Comparison of ENCODE assay signal across 9 cellular contexts in the genomic region with DNA sequence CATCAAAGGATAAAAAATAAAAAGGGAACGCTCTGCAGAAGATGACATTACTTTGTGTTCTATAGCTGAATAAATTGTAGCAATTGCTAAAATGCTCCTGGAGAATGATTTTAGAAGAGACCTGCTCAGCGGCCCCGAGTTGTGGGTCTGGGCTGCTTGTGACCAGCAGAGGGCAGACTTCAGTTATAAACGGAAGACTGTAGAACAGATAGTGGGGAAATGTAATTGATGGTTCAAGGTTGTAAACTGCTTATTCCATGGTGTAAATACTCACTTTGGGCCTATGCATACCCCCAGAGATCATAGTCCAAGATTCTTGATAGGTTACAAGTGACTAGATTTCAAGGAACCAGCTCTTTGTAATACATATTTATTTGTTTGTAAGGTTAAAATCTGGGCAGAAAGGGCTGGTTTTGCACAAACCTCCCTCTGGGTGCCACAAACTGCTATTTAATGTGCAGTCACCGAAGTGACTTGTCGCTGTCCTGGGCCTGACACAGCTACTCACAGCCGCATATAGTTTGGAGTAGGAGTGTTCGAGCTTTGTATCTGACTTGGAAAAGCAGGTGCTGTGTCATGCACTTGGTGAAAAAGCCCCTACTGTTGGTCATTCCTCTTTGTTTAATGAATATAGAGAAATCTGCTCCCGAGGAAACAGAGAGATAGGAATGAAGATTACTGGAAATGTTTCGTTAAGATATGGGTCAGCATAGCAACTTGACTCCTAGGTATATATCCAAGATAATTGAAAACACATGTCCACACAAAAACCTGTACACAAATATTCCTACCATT. TPM values are rescaled to one million over a fixed set of nuclear protein-coding genes. Genes with fewer than 3 reads are reported as not detected.
DNase-seq lines count a peak whose midpoint lies in the region; ATAC-seq and TF ChIP-seq lines count a peak whose summit lies in the region.
"Had no signal": no experiment of that assay in that cellular context is flagged by ENCODE, and none has a peak within 500 bp of the region (broad histone marks: within the 10 kb centered on the region; RNA-seq: fewer than 3 reads in every experiment).

No MANE protein-coding gene starts in this region.

- no peak overlapping the region for H3K4me3 Mint-ChIP-seq in CD8-positive, alpha-beta T cell
- H3K4me3 Mint-ChIP-seq in nephron = peak overlapping the region; percentile 45 to 63 (median 60)
- no peak overlapping the region for H3K4me3 Mint-ChIP-seq in stimulated activated naive CD8-positive, alpha-beta T cell treated with anti-CD3 and anti-CD28 coated beads, Interleukin-15, amount 100 ng/mL, for 72 hours

- TF ChIP-seq EP300 in esophagus muscularis mucosa (IDR thresholded peaks at IDR 0.05) = no peak

- peak overlapping the region; percentile 12; the same call in 1 of the 2 replicates for H2AFZ ChIP-seq in OCI-LY3 (ENCODE audit: low read depth, low read length)

- no peak overlapping the region for H3K27ac ChIP-seq in CD8-positive, alpha-beta T cell (ENCODE audit: low read depth, low read length)
- no peak overlapping the region for H3K27ac ChIP-seq in OCI-LY3 (ENCODE audit: low read length)
- peak overlapping the region in 1 of 4 donors; percentile 21 for H3K27ac ChIP-seq in esophagus muscularis mucosa (replicated peaks in 1 of 4)
- H3K27ac ChIP-seq: SK-N-MC had no signal

- peaks cover 5% of the 10 kb centered on the region for H3K4me1 ChIP-seq in CD8-positive, alpha-beta T cell (ENCODE audit: insufficient read depth, low read length)
- peaks cover 20% of the 10 kb centered on the region for H3K4me1 ChIP-seq in OCI-LY3 (ENCODE audit: low read length)
- peaks cover 30 to 46% (median 38%) of the 10 kb centered on the region in 4 donors for H3K4me1 ChIP-seq in esophagus muscularis mucosa

- H3K36me3 ChIP-seq in CD8-positive, alpha-beta T cell (ENCODE audit: insufficient read depth, low read length) = no peaks in the 10 kb centered on the region
- H3K36me3 ChIP-seq in OCI-LY3 (replicated peaks; ENCODE audit: low read depth, low read length) (no peaks in the 10 kb centered on the region), esophagus muscularis mucosa (no peaks in the 10 kb centered on the region)

- peaks cover 16% of the 10 kb centered on the region for H3K4me1 Mint-ChIP-seq in CD8-positive, alpha-beta T cell (ENCODE audit: low read depth)
- H3K4me1 Mint-ChIP-seq in nephron = peaks cover 36% of the 10 kb centered on the region
- H3K4me1 Mint-ChIP-seq in stimulated activated naive CD8-positive, alpha-beta T cell treated with anti-CD3 and anti-CD28 coated beads, Interleukin-15, amount 100 ng/mL, for 72 hours = peaks cover 19% of the 10 kb centered on the region

- no peak overlapping the region for H3K27ac Mint-ChIP-seq in CD8-positive, alpha-beta T cell
- H3K27ac Mint-ChIP-seq in nephron = peak overlapping the region; percentile 73 to 82 (median 76)
- no peak overlapping the region for H3K27ac Mint-ChIP-seq in stimulated activated naive CD8-positive, alpha-beta T cell treated with anti-CD3 and anti-CD28 coated beads, Interleukin-15, amount 100 ng/mL, for 72 hours

- H3K36me3 Mint-ChIP-seq in CD8-positive, alpha-beta T cell = no peaks in the 10 kb centered on the region
- H3K36me3 Mint-ChIP-seq in nephron (ENCODE audit: low read depth) = no peaks in the 10 kb centered on the region

- peak; percentile 38 to 78 (median 69) for DNase-seq in CD8-positive, alpha-beta T cell
- DNase-seq in HUDEP-2 (lab: John Stamatoyannopoulos, UW; ENCODE audit: unreplicated experiment in 76 of 76) (peak in 48 of 76 experiments; percentile 2 to 59 (median 21)), activated T-cell treated with anti-CD3 and anti-CD28 coated beads for 1 hour (ENCODE audit: low read depth) (peak; percentile 63), esophagus muscularis mucosa (ENCODE audit: extremely low spot score) (peak; percentile 88)
- peak; percentile 53 to 57 for DNase-seq in stimulated activated naive CD8-positive, alpha-beta T cell treated with anti-CD3 and anti-CD28 coated beads, Interleukin-15, amount 100 ng/mL, for 72 hours

- no peaks in the 10 kb centered on the region for H4K20me1 ChIP-seq in OCI-LY3 (ENCODE audit: insufficient read depth, low read length)

- no peak overlapping the region for H3K9ac ChIP-seq in OCI-LY3 (ENCODE audit: low read length)

- intact Hi-C loops in CD8-positive, alpha-beta T cell (cut with DNase I, micrococcal nuclease) = loop anchor here (1.0 to 10.0 kb wide), 6 partner anchors 33 to 669 kb away; a partner anchor contains a TSS
- intact Hi-C loops in esophagus muscularis mucosa (cut with DNase I) = loop anchor here (2.0 to 10.0 kb wide), 2 partner anchors 183 to 233 kb away; a partner anchor contains a TSS

- WGBS in esophagus muscularis mucosa = 23% methylated on average over 9 of the region's 10 CpGs

- H3K4me3 ChIP-seq in CD8-positive, alpha-beta T cell (ENCODE audit: low read depth, low read length) = no peak overlapping the region
- H3K4me3 ChIP-seq in OCI-LY3 (ENCODE audit: low read length) = no peak overlapping the region
- no peak overlapping the region for H3K4me3 ChIP-seq in esophagus muscularis mucosa
- H3K4me3 ChIP-seq: SK-N-MC had no signal

- H3K4me2 ChIP-seq in OCI-LY3 (ENCODE audit: low read length) = peak overlapping the region; percentile 21

- peak; percentile 89 for TF ChIP-seq CTCF in CD8-positive, alpha-beta T cell (IDR thresholded peaks at IDR 0.05)
- peak; percentile 95 for TF ChIP-seq CTCF in OCI-LY3 (IDR thresholded peaks at IDR 0.05; ENCODE audit: low read depth, low read length)
- peak; percentile 84 to 90 (median 85) for TF ChIP-seq CTCF in esophagus muscularis mucosa (IDR thresholded peaks at IDR 0.05)
- peak; percentile 86 to 92 (median 91) for TF ChIP-seq CTCF in nephron (IDR thresholded peaks at IDR 0.05; ENCODE audit: unreplicated experiment in 3 of 3)

- H3K9me3 Mint-ChIP-seq in CD8-positive, alpha-beta T cell = no peaks in the 10 kb centered on the region
- H3K9me3 Mint-ChIP-seq in nephron = no peaks in the 10 kb centered on the region
- no peaks in the 10 kb centered on the region for H3K9me3 Mint-ChIP-seq in stimulated activated naive CD8-positive, alpha-beta T cell treated with anti-CD3 and anti-CD28 coated beads, Interleukin-15, amount 100 ng/mL, for 72 hours

- no peaks in the 10 kb centered on the region for H3K27me3 ChIP-seq in CD8-positive, alpha-beta T cell (ENCODE audit: insufficient read depth, low read length)
- H3K27me3 ChIP-seq in OCI-LY3 (ENCODE audit: low read depth, low read length) (no peaks in the 10 kb centered on the region), esophagus muscularis mucosa (no peaks in the 10 kb centered on the region)

- no peak for TF ChIP-seq POLR2A in esophagus muscularis mucosa (IDR thresholded peaks at IDR 0.05; ENCODE audit: low read depth)

- CTCF ChIA-PET in CD8-positive, alpha-beta T cell (lab: Charles Lee) = interaction anchor here (0.6 to 6.4 kb wide), 34 partner anchors 8 to 318 kb away, joined by 3 to 166 read pairs (median 5); a partner anchor contains a TSS

- POLR2A ChIA-PET in CD8-positive, alpha-beta T cell (lab: Charles Lee) = interaction anchor here (1.3 kb wide), 1 partner anchor 234 kb away, joined by 3 read pairs; no protein-coding TSS in a partner anchor

- no peaks in the 10 kb centered on the region for H3K9me3 ChIP-seq in CD8-positive, alpha-beta T cell (ENCODE audit: low read length)
- H3K9me3 ChIP-seq in OCI-LY3 (ENCODE audit: insufficient read depth, low read length) (no peaks in the 10 kb centered on the region), esophagus muscularis mucosa (no peaks in the 10 kb centered on the region)

- H3K27me3 Mint-ChIP-seq in CD8-positive, alpha-beta T cell (ENCODE audit: low read depth) = peaks cover 8% of the 10 kb centered on the region
- H3K27me3 Mint-ChIP-seq in nephron (ENCODE audit: low read depth) = no peaks in the 10 kb centered on the region
- H3K27me3 Mint-ChIP-seq in stimulated activated naive CD8-positive, alpha-beta T cell treated with anti-CD3 and anti-CD28 coated beads, Interleukin-15, amount 100 ng/mL, for 72 hours = peaks cover 19% of the 10 kb centered on the region

- peak; percentile 53 for ATAC-seq in CD8-positive, alpha-beta T cell
- peak; percentile 58 for ATAC-seq in GM19452 (IDR thresholded peaks at IDR 0.05; ENCODE audit: unreplicated experiment)
- ATAC-seq in stimulated activated naive CD8-positive, alpha-beta T cell treated with anti-CD3 and anti-CD28 coated beads, Interleukin-15, amount 100 ng/mL, for 72 hours = peak; percentile 70

- no peaks in the 10 kb centered on the region for H3K79me2 ChIP-seq in OCI-LY3 (ENCODE audit: low read length)

RNA-seq across cellular contexts. Expression of a gene that starts 34.7 kb away (rescaled TPM):
- total RNA-seq in CD8-positive, alpha-beta T cell = 10 to 100 TPM; 63.2 to 71.5 TPM
- total RNA-seq in esophagus muscularis mucosa = 100 to 1,000 TPM; 142 to 333 (median 256) TPM

Comparison
In these comparisons a context has a peak if more than half of its experiments do, and no peak if none do; other contexts are left out.
1. DNase-seq: peak in every context shown above with its lines; median percentile 88 in esophagus muscularis mucosa; 69 in CD8-positive, alpha-beta T cell; 63 in activated T-cell treated with anti-CD3 and anti-CD28 coated beads for 1 hour; 55 in stimulated activated naive CD8-positive, alpha-beta T cell treated with anti-CD3 and anti-CD28 coated beads, Interleukin-15, amount 100 ng/mL, for 72 hours; 21 in HUDEP-2.
2. H3K27ac Mint-ChIP-seq: peak in nephron (3 of 3); none in CD8-positive, alpha-beta T cell (single experiment) and stimulated activated naive CD8-positive, alpha-beta T cell treated with anti-CD3 and anti-CD28 coated beads, Interleukin-15, amount 100 ng/mL, for 72 hours (0 of 2).
3. H3K4me3 Mint-ChIP-seq: peak in nephron (3 of 3); none in CD8-positive, alpha-beta T cell (single experiment) and stimulated activated naive CD8-positive, alpha-beta T cell treated with anti-CD3 and anti-CD28 coated beads, Interleukin-15, amount 100 ng/mL, for 72 hours (0 of 2).
4. Peak in every context shown above with its lines, with median percentiles within 50 percentile points of each other: ATAC-seq and CTCF ChIP-seq.